Comparison of ENCODE assay signal across 18 cellular contexts in the genomic region with DNA sequence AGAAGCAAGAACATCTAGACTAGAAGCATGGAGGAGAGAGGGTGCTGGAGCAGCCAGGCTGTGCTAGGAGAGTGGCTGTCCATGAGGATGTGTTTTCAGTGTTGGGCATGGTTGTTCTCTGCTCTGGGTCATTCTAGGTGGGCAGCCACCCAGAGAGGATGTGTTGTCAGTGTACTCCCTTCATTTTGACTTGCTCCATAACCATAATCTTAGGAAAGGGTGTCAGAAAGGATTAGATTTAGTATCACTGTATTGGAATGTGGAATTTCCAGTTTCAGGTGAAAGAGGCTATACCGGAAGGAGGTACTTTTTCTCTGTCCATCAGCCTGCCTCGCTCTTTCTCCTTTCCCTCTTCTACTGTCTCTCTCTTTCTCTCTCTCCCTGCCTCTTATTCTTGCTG.
A peak's percentile ranks its signal among the peaks of the same experiment; 100 is the strongest.
DNase-seq lines count a peak whose midpoint lies in the region; ATAC-seq, FAIRE-seq and TF ChIP-seq lines count a peak whose summit lies in the region.
"Had no signal": no experiment of that assay in that cellular context is flagged by ENCODE, and none has a peak within 500 bp of the region (broad histone marks: within the 10 kb centered on the region; RNA-seq: fewer than 3 reads in every experiment).

No MANE protein-coding gene starts in this region.

- H2BK5ac ChIP-seq in mesendoderm (ENCODE audit: low read length) = no peak overlapping the region

- no peak overlapping the region for H4K5ac ChIP-seq in mesendoderm (ENCODE audit: low read length)

- peaks cover 32% of the 10 kb centered on the region for H3F3A ChIP-seq in PC-9 (ENCODE audit: insufficient read depth, low read depth)

- H3K27me3 ChIP-seq in PC-9 (ENCODE audit: insufficient read depth, low read depth) = no peaks in the 10 kb centered on the region
- no peaks in the 10 kb centered on the region for H3K27me3 ChIP-seq in mesendoderm (ENCODE audit: insufficient read depth, low read length, poor library complexity)

- no peak overlapping the region for H3K9ac ChIP-seq in mesendoderm (ENCODE audit: low read length)

- no peaks in the 10 kb centered on the region for H3K79me1 ChIP-seq in mesendoderm (ENCODE audit: low read length)

- no peak overlapping the region for H3K4ac ChIP-seq in mesendoderm (ENCODE audit: low read depth, low read length)

- no peak overlapping the region for H2AFZ ChIP-seq in PC-9

- TF ChIP-seq CTCF in A549 (IDR thresholded peaks at IDR 0.05) (no peak), PC-9 (conservative IDR thresholded peaks at IDR 0.05) (no peak), epithelial cell of esophagus (IDR thresholded peaks at IDR 0.05; ENCODE audit: insufficient read depth, low read depth, low read length, missing control alignments) (no peak)

- no peaks in the 10 kb centered on the region for H3K36me3 ChIP-seq in PC-9 (ENCODE audit: low read depth)
- no peaks in the 10 kb centered on the region for H3K36me3 ChIP-seq in mesendoderm (ENCODE audit: control insufficient read depth, insufficient read depth, low read length)

- CTCF ChIA-PET in A549 (lab: Yijun Ruan, JAX) = interaction anchor here (0.8 kb wide), 1 partner anchor 86 kb away, joined by 3 read pairs; no protein-coding TSS in a partner anchor
- CTCF ChIA-PET in PC-9 (lab: Charles Lee) = interaction anchor here (1.0 kb wide), 1 partner anchor 26 kb away, joined by 3 read pairs; no protein-coding TSS in a partner anchor

- H2BK15ac ChIP-seq in mesendoderm (replicated peaks; ENCODE audit: low read depth) = no peak overlapping the region

- H4K20me1 ChIP-seq in PC-9 (ENCODE audit: insufficient read depth) = no peaks in the 10 kb centered on the region

- H3K79me2 ChIP-seq in PC-9 (ENCODE audit: low read depth) (no peaks in the 10 kb centered on the region), mesendoderm (ENCODE audit: control insufficient read depth, insufficient read depth, low read length) (no peaks in the 10 kb centered on the region)

- no peak overlapping the region for H4K8ac ChIP-seq in mesendoderm (ENCODE audit: low read depth, low read length)

- POLR2A ChIA-PET in A549 (lab: Yijun Ruan, JAX) (no interaction called here), PC-9 (lab: Charles Lee; ENCODE audit: unreplicated experiment) (interaction anchor here (0.5 kb wide), 1 partner anchor 80 kb away, joined by 3 read pairs; no protein-coding TSS in a partner anchor)

- intact Hi-C loops in PC-9 (cut with micrococcal nuclease; ENCODE audit: unreplicated experiment) = loop anchor here (1.0 kb wide), 2 partner anchors 34 to 114 kb away; no protein-coding TSS in a partner anchor

- no peak for TF ChIP-seq POLR2A in A549 (IDR thresholded peaks at IDR 0.05; ENCODE audit: low read length)

- H3K23ac ChIP-seq in mesendoderm (ENCODE audit: low read length) = no peak overlapping the region

- H3K9me2 ChIP-seq in PC-9 (ENCODE audit: insufficient read depth) = no peaks in the 10 kb centered on the region

- DNase-seq in A549 (ENCODE audit: low read depth in 1 of 2, low spot score in 1 of 2) (no peak), PC-9 (peak; percentile 61 to 74), epithelial cell of esophagus (ENCODE audit: low read depth) (peak; percentile 85), mesendoderm (peak; percentile 10), NCI-H1105 (lab: John Stamatoyannopoulos, UW) (no peak), UCSD-AML1 (lab: John Stamatoyannopoulos, UW; ENCODE audit: unreplicated experiment) (no peak), cerebellar cortex (ENCODE audit: low spot score) (no peak)
- DNase-seq in activated CD8-positive, alpha-beta memory T cell treated with anti-CD3 and anti-CD28 coated beads for 24 hours = no peak
- DNase-seq: Caco-2; DMS53; H9; NCI-H1417 treated with DMSO at 0.1 percent for 48 hours; NCI-H2081 treated with DMSO at 0.1 percent for 48 hours; NCI-H69; NK-92 treated with Interleukin-12 subunit alpha and Interleukin-12 subunit beta, amount 100 ng/mL, for 24 hours; Right ventricle myocardium superior had no signal

- H3K9me3 ChIP-seq in A549 (no peaks in the 10 kb centered on the region), PC-9 (ENCODE audit: insufficient read depth, low read depth) (no peaks in the 10 kb centered on the region)
- H3K9me3 ChIP-seq: Caco-2 had no signal

- no peak for TF ChIP-seq RAD21 in A549 (conservative IDR thresholded peaks at IDR 0.05 in 1 of 2, IDR thresholded peaks at IDR 0.05 in 1 of 2)

- H2AK5ac ChIP-seq in mesendoderm (ENCODE audit: low read length) = no peak overlapping the region

- no peak for FAIRE-seq in A549 (lab: Jason Lieb, UNC)
- FAIRE-seq: GM12878, GM18507 had no signal

- H3K4me2 ChIP-seq in A549 (peak overlapping the region; percentile 5; the same call in 1 of the 3 replicates), PC-9 (peak overlapping the region; percentile 62), mesendoderm (ENCODE audit: low read length) (no peak overlapping the region)

- no TSS peak for BruUV-seq in PC-9 (replicated peaks; lab: Mats Ljungman, UMichigan)

- peaks cover 22% of the 10 kb centered on the region for H3K4me1 ChIP-seq in A549
- H3K4me1 ChIP-seq in PC-9 (replicated peaks; ENCODE audit: insufficient read depth) = peaks cover 38% of the 10 kb centered on the region
- peaks cover 2% of the 10 kb centered on the region for H3K4me1 ChIP-seq in mesendoderm (ENCODE audit: control insufficient read depth, low read depth, low read length)

- no peak overlapping the region for H3K56ac ChIP-seq in mesendoderm (ENCODE audit: low read length)

- no peak overlapping the region for H3K4me3 ChIP-seq in A549
- no peak overlapping the region; the same call in 1 of the 2 replicates for H3K4me3 ChIP-seq in PC-9
- H3K4me3 ChIP-seq in epithelial cell of esophagus (ENCODE audit: low read length) = no peak overlapping the region
- no peak overlapping the region for H3K4me3 ChIP-seq in mesendoderm (ENCODE audit: low read length)
- H3K4me3 ChIP-seq: GM12878 had no signal

- 54% methylated on average over 2 of the region's 2 CpGs for WGBS in A549 (ENCODE audit: missing lambda C conversion rate)
- WGBS in mesendoderm (ENCODE audit: extremely low coverage, insufficient coverage, low lambda C conversion rate) = no CpG with 5 or more reads among the region's 2 CpGs

- H2BK120ac ChIP-seq in mesendoderm (ENCODE audit: low read depth, low read length) = no peak overlapping the region

- TF ChIP-seq EP300 in A549 (IDR thresholded peaks at IDR 0.05) = no peak

- ATAC-seq in A549 = no peak
- ATAC-seq: GM12878 had no signal

- H3K18ac ChIP-seq in mesendoderm (ENCODE audit: low read length) = no peak overlapping the region

- H3K27ac ChIP-seq in A549 (peak overlapping the region in 1 of 2 experiments; percentile 27; a peak in 1 of 6 replicates), PC-9 (peak overlapping the region; percentile 66), mesendoderm (ENCODE audit: low read depth, low read length) (no peak overlapping the region)

TF ChIP-seq in A549, 52 proteins besides CTCF, POLR2A, EP300 and RAD21:
- TF ChIP-seq KDM5A (IDR thresholded peaks at IDR 0.05) (no peak), ZC3H11A (IDR thresholded peaks at IDR 0.05) (no peak), JUNB (IDR thresholded peaks at IDR 0.05) (no peak)

Comparison
In these comparisons a context has a peak if more than half of its experiments do, and no peak if none do; other contexts are left out.
1. DNase-seq: peak in PC-9 (2 of 2), epithelial cell of esophagus (single experiment) and mesendoderm (single experiment); none in A549 (0 of 2), activated CD8-positive, alpha-beta memory T cell treated with anti-CD3 and anti-CD28 coated beads for 24 hours (single experiment), NCI-H1105 (single experiment), UCSD-AML1 (single experiment) and cerebellar cortex (single experiment).